In the genomic region with DNA sequence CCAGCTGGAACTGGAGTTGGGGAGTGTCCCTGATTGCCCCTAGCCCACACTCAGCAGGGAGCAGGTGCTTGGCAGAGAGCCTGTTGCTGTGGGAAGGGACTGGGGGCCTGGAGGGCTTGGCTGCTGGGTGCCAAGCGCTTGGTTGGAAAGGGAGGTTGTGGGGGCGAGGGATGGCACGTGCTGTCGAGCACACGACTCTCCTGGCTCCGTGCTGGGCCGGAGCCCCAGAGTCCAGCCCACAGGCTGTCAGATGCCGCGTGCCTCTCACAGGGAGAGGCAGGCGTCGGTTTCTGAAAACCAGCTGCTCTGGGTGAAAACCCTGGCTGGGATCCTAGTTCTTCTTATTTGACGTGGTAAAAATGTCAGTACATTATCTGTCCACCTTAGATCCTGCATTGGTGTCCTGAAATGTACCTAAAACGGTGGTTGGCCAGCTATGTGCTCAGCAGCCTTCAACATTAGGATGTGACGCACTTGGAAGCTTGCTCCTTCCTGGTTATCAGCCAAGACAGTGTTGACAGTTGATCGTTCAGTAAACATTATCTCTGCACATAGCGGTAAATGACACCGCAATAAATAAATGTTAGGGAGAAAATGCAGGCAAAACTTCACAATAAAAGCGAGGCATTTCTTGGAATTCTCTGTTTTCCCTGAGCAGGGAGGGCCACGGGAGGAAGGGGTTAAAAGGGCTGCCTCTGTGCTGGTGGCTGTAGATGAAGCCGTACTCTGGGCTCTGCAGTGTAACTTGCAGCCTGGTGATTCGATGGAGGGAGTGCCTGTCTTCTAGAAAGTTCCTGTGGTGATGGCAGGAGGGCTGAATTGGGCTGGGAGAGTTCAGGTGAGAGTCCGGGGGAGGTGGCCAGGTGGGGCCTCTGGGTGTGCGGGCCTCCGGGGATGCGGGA, we compare ENCODE assay signal across 9 cellular contexts. TPM values are rescaled to one million over a fixed set of nuclear protein-coding genes. Genes with fewer than 3 reads are reported as not detected.
A peak's percentile ranks its signal among the peaks of the same experiment; 100 is the strongest.
DNase-seq lines count a peak whose midpoint lies in the region; ATAC-seq and TF ChIP-seq lines count a peak whose summit lies in the region.
"Had no signal": no experiment of that assay in that cellular context is flagged by ENCODE, and none has a peak within 500 bp of the region (broad histone marks: within the 10 kb centered on the region; RNA-seq: fewer than 3 reads in every experiment).

No MANE protein-coding gene starts in this region.

- peak; percentile 94 for DNase-seq in NCI-H2171 treated with DMSO at 0.1 percent for 48 hours (lab: John Stamatoyannopoulos, UW)
- peak in 3 of 10 donors; percentile 40 to 56 (median 46) for DNase-seq in dorsolateral prefrontal cortex
- no peak for DNase-seq in midbrain (lab: John Stamatoyannopoulos, UW)
- no peak for DNase-seq in ecto neural progenitor cell (ENCODE audit: low spot score)

- peak overlapping the region; percentile 53 to 86 (median 81) for H3K27ac Mint-ChIP-seq in nephron

- no peaks in the 10 kb centered on the region for H3K27me3 ChIP-seq in dorsolateral prefrontal cortex

- intact Hi-C loops in dorsolateral prefrontal cortex (cut with DNase I) = no loop called here

- H3K4me3 Mint-ChIP-seq in nephron = peak overlapping the region in 2 of 3 experiments; percentile 8 to 47

- no peaks in the 10 kb centered on the region for H3K9me3 Mint-ChIP-seq in nephron

- peaks cover 9% of the 10 kb centered on the region for H3K36me3 Mint-ChIP-seq in nephron (ENCODE audit: low read depth)

- ATAC-seq in esophagus mucosa (no peak), HG02623 (IDR thresholded peaks at IDR 0.05; ENCODE audit: unreplicated experiment) (no peak)

- H3K27me3 Mint-ChIP-seq in nephron (ENCODE audit: low read depth) = no peaks in the 10 kb centered on the region

- H3K4me1 Mint-ChIP-seq in nephron = peaks cover 41% of the 10 kb centered on the region

- peak overlapping the region; percentile 69 for H3K27ac ChIP-seq in C4-2B
- H3K27ac ChIP-seq in dorsolateral prefrontal cortex = peak overlapping the region in 56 of 59 donors; percentile 7 to 88 (median 76)

- no peak overlapping the region for H3K4me3 ChIP-seq in dorsolateral prefrontal cortex
- H3K4me3 ChIP-seq: lung had no signal

- no peak for TF ChIP-seq CTCF in C4-2B (conservative IDR thresholded peaks at IDR 0.05)
- TF ChIP-seq CTCF in dorsolateral prefrontal cortex (IDR thresholded peaks at IDR 0.05 in 54 of 56, conservative IDR thresholded peaks at IDR 0.05 in 2 of 56; ENCODE audit: low read depth in 1 of 56, partially characterized antibody in 56 of 56) = no peak
- no peak for TF ChIP-seq CTCF in nephron (IDR thresholded peaks at IDR 0.05; ENCODE audit: unreplicated experiment in 3 of 3)

RNA-seq across cellular contexts. Expression of gene GRAMD4, which starts 29.2 kb away (rescaled TPM):
- total RNA-seq in dorsolateral prefrontal cortex (10 to 100 TPM; 33.2 to 89.6 (median 61.9) TPM), esophagus mucosa (37.7 TPM)
